In genomic region chr7:143988986-143989745, GRCh38 we compare ENCODE assay signal across 25 cellular contexts. TPM values are rescaled to one million over a fixed set of nuclear protein-coding genes. Genes with fewer than 3 reads are reported as not detected.
DNase-seq lines count a peak whose midpoint lies in the region; ATAC-seq and TF ChIP-seq lines count a peak whose summit lies in the region.
"Had no signal": no experiment of that assay in that cellular context is flagged by ENCODE, and none has a peak within 500 bp of the region (broad histone marks: within the 10 kb centered on the region; RNA-seq: fewer than 3 reads in every experiment).

No MANE protein-coding gene starts in this region.

- H3K4me3 ChIP-seq in osteoblast (ENCODE audit: insufficient read depth, low read length) = no peak overlapping the region
- no peak overlapping the region for H3K4me3 ChIP-seq in GM23338
- H3K4me3 ChIP-seq: SJCRH30 had no signal

- H4K20me1 ChIP-seq in osteoblast (ENCODE audit: insufficient read depth, low read length) (no peaks in the 10 kb centered on the region), GM23338 (replicated peaks; ENCODE audit: insufficient read depth) (no peaks in the 10 kb centered on the region)

- H3F3A ChIP-seq in GM23338 (replicated peaks; ENCODE audit: low read depth) = no peaks in the 10 kb centered on the region

- peaks cover 10% of the 10 kb centered on the region for H3K36me3 Mint-ChIP-seq in GM23338 (ENCODE audit: low read depth)

- H3K36me3 ChIP-seq in osteoblast (ENCODE audit: insufficient read depth, low read length) (no peaks in the 10 kb centered on the region), GM23338 (ENCODE audit: insufficient read depth) (no peaks in the 10 kb centered on the region; the same call in 1 of the 2 replicates)
- H3K36me3 ChIP-seq: neutrophil, SJCRH30 had no signal

- TF ChIP-seq CTCF in osteoblast (IDR thresholded peaks at IDR 0.05; ENCODE audit: extremely low read depth, low read depth, low read length) = no peak
- TF ChIP-seq CTCF in GM23338 (conservative IDR thresholded peaks at IDR 0.05; ENCODE audit: low read depth in 2 of 2) = no peak

- H3K9me2 ChIP-seq in GM23338 (ENCODE audit: insufficient read depth) = peaks cover 9% of the 10 kb centered on the region; the same call in 1 of the 2 replicates

- H3K4me1 ChIP-seq in osteoblast (ENCODE audit: insufficient read depth, low read length) = peaks cover 15% of the 10 kb centered on the region
- H3K4me1 ChIP-seq in GM23338 (ENCODE audit: insufficient read depth) = no peaks in the 10 kb centered on the region
- H3K4me1 ChIP-seq: SJCRH30 had no signal

- H3K27me3 ChIP-seq in osteoblast (ENCODE audit: insufficient read depth, low read length) = no peaks in the 10 kb centered on the region
- H3K27me3 ChIP-seq in GM23338 (ENCODE audit: insufficient read depth) = no peaks in the 10 kb centered on the region
- H3K27me3 ChIP-seq: neutrophil, SJCRH30 had no signal

- H2AFZ ChIP-seq in osteoblast (ENCODE audit: low read length) = no peak overlapping the region
- H2AFZ ChIP-seq in GM23338 = no peak overlapping the region

- H3K4me3 Mint-ChIP-seq in GM23338 = no peak overlapping the region
- H3K4me3 Mint-ChIP-seq: activated naive CD4-positive, alpha-beta T cell treated with anti-CD3 and anti-CD28 coated beads, Interleukin-2, amount 10 ng/mL, durations not matched to agents 7 days and 5 days; T-helper 2 cell treated with Interferon-gamma antibody and Interleukin-4, amounts not matched to agents 5 μg/mL and 100 μg/mL, for 36 hours had no signal

- no peaks in the 10 kb centered on the region for H3K4me1 Mint-ChIP-seq in GM23338

- peaks cover 19% of the 10 kb centered on the region for H3K9me3 Mint-ChIP-seq in GM23338

- no peaks in the 10 kb centered on the region for H3K27me3 Mint-ChIP-seq in GM23338 (ENCODE audit: insufficient read depth, low read depth, poor library complexity)
- H3K27me3 Mint-ChIP-seq: activated naive CD4-positive, alpha-beta T cell treated with anti-CD3 and anti-CD28 coated beads, Interleukin-2, amount 10 ng/mL, durations not matched to agents 7 days and 5 days had no signal

- H3K27ac ChIP-seq in osteoblast (ENCODE audit: low read depth, low read length) (peak overlapping the region; percentile 4), GM23338 (ENCODE audit: low read depth) (no peak overlapping the region)
- H3K27ac ChIP-seq: epithelial cell of prostate, neutrophil, SJCRH30 had no signal

- no peaks in the 10 kb centered on the region for H3K79me2 ChIP-seq in osteoblast (ENCODE audit: insufficient read depth, low read length)
- H3K79me2 ChIP-seq in GM23338 (replicated peaks; ENCODE audit: insufficient read depth) = no peaks in the 10 kb centered on the region

- DNase-seq in EL (peak; percentile 34), SK-N-DZ (ENCODE audit: low spot score) (peak; percentile 42), dedifferentiated amniotic fluid mesenchymal stem cell (ENCODE audit: extremely low spot score) (peak; percentile 54), osteoblast (ENCODE audit: insufficient read length, low spot score, missing footprints) (peak; percentile 73), HuH-7 (ENCODE audit: low spot score) (no peak), NCI-H774 (lab: John Stamatoyannopoulos, UW) (no peak), NCI-H2196 treated with DMSO at 0.1 percent for 48 hours (lab: John Stamatoyannopoulos, UW; ENCODE audit: unreplicated experiment) (no peak), GM23338 (ENCODE audit: low spot score) (no peak)
- DNase-seq: activated naive CD4-positive, alpha-beta T cell treated with anti-CD3 and anti-CD28 coated beads, Interleukin-2, amount 10 ng/mL, durations not matched to agents 7 days and 5 days; activated T-cell treated with anti-CD3 and anti-CD28 coated beads, Interleukin-2, amount 50 U/mL, for 48 hours; DMS79 treated with DMSO at 0.1 percent for 48 hours; glutamatergic neuron; left ventricle myocardium superior; NCI-H1694 treated with DMSO at 0.1 percent for 48 hours; NCI-H2227 treated with DMSO at 0.1 percent for 48 hours; SJCRH30; stimulated activated CD8-positive, alpha-beta memory T cell treated with anti-CD3 and anti-CD28 coated beads, Interleukin-4, amount 100 ng/mL, for 48 hours had no signal

- ATAC-seq in GM23338 = no peak
- ATAC-seq: left ventricle myocardium superior, Panc1 had no signal

- H3K9me3 ChIP-seq in osteoblast (ENCODE audit: low read depth, low read length) = no peaks in the 10 kb centered on the region
- H3K9me3 ChIP-seq: neutrophil, SJCRH30 had no signal

- H3K27ac Mint-ChIP-seq in GM23338 = no peak overlapping the region
- H3K27ac Mint-ChIP-seq: activated naive CD4-positive, alpha-beta T cell treated with anti-CD3 and anti-CD28 coated beads, Interleukin-2, amount 10 ng/mL, durations not matched to agents 7 days and 5 days; T-helper 2 cell treated with Interferon-gamma antibody and Interleukin-4, amounts not matched to agents 5 μg/mL and 100 μg/mL, for 36 hours had no signal

- peak overlapping the region; percentile 5 for H3K4me2 ChIP-seq in osteoblast (ENCODE audit: insufficient read depth, low read length)
- H3K4me2 ChIP-seq in GM23338 = no peak overlapping the region

TF ChIP-seq in GM23338, 12 proteins besides CTCF, POLR2A, EP300 and RAD21 (continues in another document):
- TF ChIP-seq EZH2phosphoT487 (IDR thresholded peaks at IDR 0.05; ENCODE audit: unreplicated experiment) (no peak), POLR2AphosphoS5 (IDR thresholded peaks at IDR 0.05; ENCODE audit: low read depth) (no peak)

RNA-seq across cellular contexts. Expression of gene OR6B1, which starts 11.0 kb away (rescaled TPM):
- not detected in 2 replicates for polyA plus RNA-seq in SK-N-DZ (2014; cell fraction: cytosol; rRNA removed)
- not detected in 2 replicates for polyA plus RNA-seq in SK-N-DZ (2014; cell fraction: nucleus; rRNA removed)
- total RNA-seq in osteoblast = not detected in 2 replicates
- total RNA-seq in GM23338 (2014; rRNA removed; shearing (Covaris generic)) = not detected in 2 replicates
- not detected in 2 replicates for polyA plus RNA-seq in GM23338 (2016; fragmentation: Nextera tagmentation; extraction: Ambion mirVana)
- total RNA-seq: dermis microvascular lymphatic vessel endothelial cell, left ventricle myocardium superior, MCF 10A, SJCRH30, subcutaneous adipose tissue had no signal

RNA-seq across cellular contexts. Expression of gene OR2F1, which starts 34.5 kb away (rescaled TPM):
- not detected in 2 replicates for polyA plus RNA-seq in SK-N-DZ (2014; cell fraction: cytosol; rRNA removed)
- polyA plus RNA-seq in SK-N-DZ (2014; cell fraction: nucleus; rRNA removed) = 0.21 TPM in 1 of 2 replicates, not detected in the other
- total RNA-seq in osteoblast = 0.72 TPM in 1 of 2 replicates, not detected in the other
- 0.04 TPM in 1 of 2 replicates, not detected in the other for total RNA-seq in GM23338 (2014; rRNA removed; shearing (Covaris generic))
- polyA plus RNA-seq in GM23338 (2016; fragmentation: Nextera tagmentation; extraction: Ambion mirVana) = not detected in 2 replicates
- total RNA-seq: dermis microvascular lymphatic vessel endothelial cell, left ventricle myocardium superior, MCF 10A, SJCRH30, subcutaneous adipose tissue had no signal

RNA-seq across cellular contexts. Expression of gene OR2F2, which starts 54.1 kb away (rescaled TPM):
- polyA plus RNA-seq in SK-N-DZ (2014; cell fraction: cytosol; rRNA removed) = not detected in 2 replicates
- polyA plus RNA-seq in SK-N-DZ (2014; cell fraction: nucleus; rRNA removed) = not detected in 2 replicates
- not detected in 2 replicates for total RNA-seq in osteoblast
- not detected in 2 replicates for total RNA-seq in GM23338 (2014; rRNA removed; shearing (Covaris generic))
- not detected in 2 replicates for polyA plus RNA-seq in GM23338 (2016; fragmentation: Nextera tagmentation; extraction: Ambion mirVana)
- total RNA-seq: dermis microvascular lymphatic vessel endothelial cell, left ventricle myocardium superior, MCF 10A, mononuclear cell, SJCRH30, subcutaneous adipose tissue had no signal

RNA-seq across cellular contexts. Expression of gene OR2A5, which starts 59.6 kb away (rescaled TPM):
- polyA plus RNA-seq in SK-N-DZ (2014; cell fraction: cytosol; rRNA removed) = not detected in 2 replicates
- polyA plus RNA-seq in SK-N-DZ (2014; cell fraction: nucleus; rRNA removed) = not detected in 2 replicates
- not detected in 2 replicates for total RNA-seq in osteoblast
- not detected in 2 replicates for total RNA-seq in GM23338 (2014; rRNA removed; shearing (Covaris generic))
- polyA plus RNA-seq in GM23338 (2016; fragmentation: Nextera tagmentation; extraction: Ambion mirVana) = not detected in 2 replicates
- total RNA-seq: dermis microvascular lymphatic vessel endothelial cell, left ventricle myocardium superior, MCF 10A, SJCRH30, subcutaneous adipose tissue had no signal

Comparison
In these comparisons a context has a peak if more than half of its experiments do, and no peak if none do; other contexts are left out.
1. DNase-seq: peak in EL (single experiment), SK-N-DZ (single experiment), dedifferentiated amniotic fluid mesenchymal stem cell (single experiment) and osteoblast (single experiment); none in HuH-7 (single experiment), NCI-H774 (single experiment), NCI-H2196 treated with DMSO at 0.1 percent for 48 hours (single experiment) and GM23338 (single experiment).